In genomic region chr6:32954983-32955802, GRCh38 we compare ENCODE assay signal across 1 cellular context.
TF ChIP-seq lines count a peak whose summit lies in the region.

No MANE protein-coding gene starts in this region.

TF ChIP-seq in K562, 482 proteins besides CTCF, POLR2A, EP300 and RAD21 (continued from another document):
- TF ChIP-seq DLX4 (CRISPR knock-in tag; IDR thresholded peaks at IDR 0.05) (no peak), ZNF511 (CRISPR knock-in tag; IDR thresholded peaks at IDR 0.05) (no peak), POU5F1 (IDR thresholded peaks at IDR 0.05; ENCODE audit: borderline replicate concordance, low read depth, low read length, partially characterized antibody) (no peak), ZNF449 (CRISPR knock-in tag; IDR thresholded peaks at IDR 0.05) (no peak), MAFG (tag; conservative IDR thresholded peaks at IDR 0.05) (peak; percentile 70), RB1 (IDR thresholded peaks at IDR 0.05; ENCODE audit: low read depth) (0 out of 2 replicates have a peak, but pooled peaks have one; percentile 18), NCOA1 (IDR thresholded peaks at IDR 0.05; ENCODE audit: low read depth) (no peak), ZNF551 (CRISPR knock-in tag; IDR thresholded peaks at IDR 0.05) (no peak)
TF ChIP-seq in K562: peak in this region for 5.
